1 cellular context compared by ENCODE assay signal in genomic region chr6:31952890-31953289, GRCh38.
TF ChIP-seq lines count a peak whose summit lies in the region.

No MANE protein-coding gene starts in this region.

TF ChIP-seq in IMR-90, 13 proteins besides CTCF, POLR2A, EP300 and RAD21:
- TF ChIP-seq ELK1 (IDR thresholded peaks at IDR 0.05; ENCODE audit: borderline replicate concordance, low read depth, low read length) = no peak
- TF ChIP-seq SMC3 (IDR thresholded peaks at IDR 0.05; ENCODE audit: low read depth, low read length) = no peak
- TF ChIP-seq FOS (IDR thresholded peaks at IDR 0.05; ENCODE audit: low read depth, low read length) = no peak
- TF ChIP-seq BHLHE40 (IDR thresholded peaks at IDR 0.05; ENCODE audit: low read depth, low read length) = no peak
- no peak for TF ChIP-seq RCOR1 (IDR thresholded peaks at IDR 0.05; ENCODE audit: insufficient replicate concordance, low read length)
- TF ChIP-seq NFE2L2 (IDR thresholded peaks at IDR 0.05; ENCODE audit: low read depth, low read length) = no peak
TF ChIP-seq in IMR-90: peak in this region for 0.
